In the genomic region with DNA sequence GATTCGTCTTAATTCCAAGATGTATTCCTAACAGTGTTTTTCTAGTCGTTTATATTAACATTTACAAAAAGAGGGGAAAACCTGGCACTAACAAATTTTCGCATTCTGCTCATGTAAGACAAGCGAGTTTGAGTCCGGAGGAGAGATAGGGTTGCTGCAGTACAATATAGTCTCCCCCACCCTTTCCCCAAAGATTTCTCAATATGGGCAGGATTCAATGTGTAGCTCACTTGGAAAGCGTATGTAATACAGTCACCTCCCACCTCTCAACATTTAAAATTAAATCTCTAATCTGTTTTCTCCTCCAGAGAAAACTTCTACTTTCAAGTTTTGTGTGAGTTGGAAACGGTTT, we compare ENCODE assay signal across 7 cellular contexts. TPM values are rescaled to one million over a fixed set of nuclear protein-coding genes. Genes with fewer than 3 reads are reported as not detected.
DNase-seq lines count a peak whose midpoint lies in the region; TF ChIP-seq lines count a peak whose summit lies in the region.

No MANE protein-coding gene starts in this region.

- 4% methylated on average over 7 of the region's 7 CpGs; no CpG with 5 or more reads in 1 of the 2 experiments for WGBS in endodermal cell (ENCODE audit: insufficient coverage in 1 of 2, insufficient read length in 1 of 2), 2 experiments

- H3K9me3 ChIP-seq in SJSA1 (replicated peaks) (no peaks in the 10 kb centered on the region), endodermal cell (ENCODE audit: control insufficient read depth, low read length) (no peaks in the 10 kb centered on the region), mucosa of stomach (ENCODE audit: control insufficient read depth, low read length) (no peaks in the 10 kb centered on the region)

- H3K4me3 ChIP-seq in HFF-Myc (replicated peaks; ENCODE audit: low read depth, low read length) (peak overlapping the region; percentile 70), SJSA1 (peak overlapping the region; percentile 61), endodermal cell (ENCODE audit: low read length) (peak overlapping the region; percentile 90), mucosa of stomach (ENCODE audit: low read length) (peak overlapping the region; percentile 87)

- peak overlapping the region; percentile 61 for H3K27ac Mint-ChIP-seq in endodermal cell

- H3K4me1 ChIP-seq in SJSA1 (replicated peaks) (peaks cover 46% of the 10 kb centered on the region), endodermal cell (ENCODE audit: control insufficient read depth, insufficient read depth, low read length) (peaks cover 3% of the 10 kb centered on the region), mucosa of stomach (ENCODE audit: control insufficient read depth, insufficient read depth, low read length) (peaks cover 28% of the 10 kb centered on the region)

- no peaks in the 10 kb centered on the region for H3K9me3 Mint-ChIP-seq in endodermal cell

- peaks cover 51% of the 10 kb centered on the region for H3K27me3 Mint-ChIP-seq in endodermal cell (ENCODE audit: insufficient read depth)

- H3K4me1 Mint-ChIP-seq in endodermal cell: peaks cover 29% of the 10 kb centered on the region

- H3K27ac ChIP-seq in SJSA1 (peak overlapping the region; percentile 98), endodermal cell (ENCODE audit: low read depth, low read length) (peak overlapping the region; percentile 71)

- H3K27me3 ChIP-seq in SJSA1 (replicated peaks) (no peaks in the 10 kb centered on the region), endodermal cell (ENCODE audit: control insufficient read depth, insufficient read depth, low read length, poor library complexity, severe bottlenecking) (no peaks in the 10 kb centered on the region), mucosa of stomach (ENCODE audit: control insufficient read depth, insufficient read depth, low read length) (no peaks in the 10 kb centered on the region)

- TF ChIP-seq CTCF in HFF-Myc (IDR thresholded peaks at IDR 0.05; ENCODE audit: low read depth, low read length, missing control alignments): no peak
- TF ChIP-seq CTCF in endodermal cell (conservative IDR thresholded peaks at IDR 0.05): no peak

- H3K36me3 ChIP-seq in SJSA1 (peaks cover 40% of the 10 kb centered on the region), endodermal cell (ENCODE audit: control insufficient read depth, insufficient read depth, low read length) (no peaks in the 10 kb centered on the region), mucosa of stomach (ENCODE audit: control insufficient read depth, insufficient read depth, low read length) (no peaks in the 10 kb centered on the region)

- H3K9ac ChIP-seq in endodermal cell (ENCODE audit: extremely low read depth, low read length, poor library complexity, severe bottlenecking) (peak overlapping the region; percentile 82), mucosa of stomach (ENCODE audit: low read length) (peak overlapping the region; percentile 97)

- peak overlapping the region; percentile 51 for H3K4me3 Mint-ChIP-seq in endodermal cell

- no peaks in the 10 kb centered on the region for H3K36me3 Mint-ChIP-seq in endodermal cell (ENCODE audit: low read depth)

- DNase-seq in HFF-Myc (ENCODE audit: extremely low read depth, low read depth) (no peak), SJSA1 (ENCODE audit: low read depth in 1 of 2, low spot score in 2 of 2) (peak in 1 of 2 experiments; percentile 68), endodermal cell (no peak), NCI-H146 (lab: John Stamatoyannopoulos, UW) (no peak), COLO668 (lab: John Stamatoyannopoulos, UW; ENCODE audit: unreplicated experiment) (no peak), SHP77 (lab: John Stamatoyannopoulos, UW) (no peak)

RNA-seq across cellular contexts. Expression of a gene that starts 57.9 kb away (rescaled TPM):
- 26.7 and 29.5 TPM in 2 replicates for total RNA-seq in SJSA1 (2014; rRNA removed; shearing (Covaris generic))
- total RNA-seq in endodermal cell: 10 to 100 TPM; 48.5 to 50.8 TPM
- 48.6 TPM for polyA plus RNA-seq in endodermal cell (2013, experiment 1 of 2)
- 40.0 TPM for polyA plus RNA-seq in endodermal cell (2013, experiment 2 of 2)
